Comparison of ENCODE assay signal across 20 cellular contexts in the genomic region with DNA sequence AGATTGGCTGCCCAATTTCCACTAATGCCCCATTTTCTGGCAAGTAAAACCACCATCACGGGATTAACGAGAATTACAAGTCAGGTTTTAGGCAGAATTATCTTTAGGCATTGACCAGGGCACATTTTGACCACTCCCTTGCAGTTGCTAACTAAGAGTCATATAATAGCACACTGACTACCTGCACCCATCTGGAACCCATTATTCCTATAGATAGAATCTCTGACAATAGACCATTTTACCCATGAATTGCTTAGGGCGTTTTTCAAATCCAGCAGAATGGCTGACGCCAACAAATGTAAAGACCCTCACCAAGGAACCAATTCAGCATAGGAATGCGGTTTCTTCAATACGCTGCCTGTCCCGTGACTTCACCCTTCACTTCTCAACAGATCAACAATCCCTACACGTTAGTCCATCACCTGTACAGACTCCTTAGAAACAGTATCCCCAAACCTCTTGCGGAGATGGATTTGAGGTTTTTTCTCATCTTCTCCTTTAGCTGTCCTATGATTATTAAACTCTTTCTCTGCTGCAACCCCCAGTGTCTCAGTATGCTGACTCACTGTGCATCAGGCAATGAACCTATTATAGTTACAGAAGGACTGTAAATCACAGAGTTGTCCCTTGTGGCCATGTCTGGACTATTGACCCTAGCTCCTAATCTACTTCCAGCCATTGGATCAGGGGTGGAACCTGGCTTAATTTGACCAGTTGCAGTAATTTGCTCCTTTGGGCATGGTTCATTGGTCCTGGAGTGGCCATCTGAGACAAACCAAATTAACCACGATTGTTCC.
A peak's percentile ranks its signal among the peaks of the same experiment; 100 is the strongest.
DNase-seq lines count a peak whose midpoint lies in the region; ATAC-seq, FAIRE-seq and TF ChIP-seq lines count a peak whose summit lies in the region.
"Had no signal": no experiment of that assay in that cellular context is flagged by ENCODE, and none has a peak within 500 bp of the region (broad histone marks: within the 10 kb centered on the region; RNA-seq: fewer than 3 reads in every experiment).

No MANE protein-coding gene starts in this region.

- H4K20me1 ChIP-seq in K562 (replicated peaks; ENCODE audit: control insufficient read depth, insufficient read depth, low read length): no peaks in the 10 kb centered on the region

- peaks cover 11% of the 10 kb centered on the region for H3K27me3 Mint-ChIP-seq in activated T-helper 1 cell treated with anti-CD3 and anti-CD28 coated beads, Interleukin-12 subunit alpha, Interleukin-12 subunit beta, Interleukin-2, Interleukin-4 antibody, amounts not matched to agents 30 ng/mL and 10 ng/mL and 1 ng/mL, durations not matched to agents 14 hours and 24 hours and 36 hours (ENCODE audit: insufficient read depth)

- no peaks in the 10 kb centered on the region for H3K9me3 Mint-ChIP-seq in activated T-helper 1 cell treated with anti-CD3 and anti-CD28 coated beads, Interleukin-12 subunit alpha, Interleukin-12 subunit beta, Interleukin-2, Interleukin-4 antibody, amounts not matched to agents 30 ng/mL and 10 ng/mL and 1 ng/mL, durations not matched to agents 14 hours and 24 hours and 36 hours

- CTCF ChIA-PET in K562 (lab: Yijun Ruan, JAX; ENCODE audit: low intra/inter-chr PET ratio): no interaction called here

- H3K9me3 ChIP-seq in K562 (replicated peaks; ENCODE audit: control insufficient read depth, insufficient read depth, low read depth, low read length): no peaks in the 10 kb centered on the region
- H3K9me3 ChIP-seq: Caco-2 had no signal

- no peaks in the 10 kb centered on the region for H3K27me3 ChIP-seq in K562 (ENCODE audit: control insufficient read depth in 2 of 2, insufficient read depth in 2 of 2, low read length in 2 of 2)

- POLR2A ChIA-PET in K562 (lab: Yijun Ruan, JAX): interaction anchor here (1.3 kb wide), 1 partner anchor 12 kb away, joined by 3 read pairs; no protein-coding TSS in a partner anchor

- in situ Hi-C loops in K562 (cut with MboI): no loop called here

- H3K36me3 Mint-ChIP-seq in activated T-helper 1 cell treated with anti-CD3 and anti-CD28 coated beads, Interleukin-12 subunit alpha, Interleukin-12 subunit beta, Interleukin-2, Interleukin-4 antibody, amounts not matched to agents 30 ng/mL and 10 ng/mL and 1 ng/mL, durations not matched to agents 14 hours and 24 hours and 36 hours (ENCODE audit: low read depth): peaks cover 8% of the 10 kb centered on the region
- H3K36me3 Mint-ChIP-seq: CD14-positive monocyte had no signal

- peak; percentile 44; the same call in 1 of the 2 replicates for TF ChIP-seq EP300 in K562 (IDR thresholded peaks at IDR 0.05; ENCODE audit: low read length)

- no peak for TF ChIP-seq CTCF in K562 (IDR thresholded peaks at IDR 0.05 in 2 of 3, conservative IDR thresholded peaks at IDR 0.05 in 1 of 3; ENCODE audit: insufficient read depth in 2 of 3, low read depth in 1 of 3, low read length in 3 of 3)

- H3K4me3 Mint-ChIP-seq in activated T-helper 1 cell treated with anti-CD3 and anti-CD28 coated beads, Interleukin-12 subunit alpha, Interleukin-12 subunit beta, Interleukin-2, Interleukin-4 antibody, amounts not matched to agents 30 ng/mL and 10 ng/mL and 1 ng/mL, durations not matched to agents 14 hours and 24 hours and 36 hours: no peak overlapping the region
- H3K4me3 Mint-ChIP-seq: CD14-positive monocyte had no signal

- peaks cover 0 to 11% of the 10 kb centered on the region in 2 experiments; a peak in 2 of 5 replicates for H3K4me1 ChIP-seq in K562 (replicated peaks in 1 of 2; ENCODE audit: control insufficient read depth in 2 of 2, insufficient read depth in 2 of 2, low read length in 2 of 2)
- H3K4me1 ChIP-seq: Caco-2 had no signal

- no peak overlapping the region for H3K9ac ChIP-seq in K562 (ENCODE audit: insufficient read depth in 1 of 2, low read depth in 2 of 2, low read length in 2 of 2)

- peak; percentile 86 for ATAC-seq in K562

- H3K36me3 ChIP-seq in K562 (ENCODE audit: control insufficient read depth, insufficient read depth, low read length): no peaks in the 10 kb centered on the region

- peak; percentile 78 for FAIRE-seq in K562 (lab: Jason Lieb, UNC)

- no peak for TF ChIP-seq RAD21 in K562 (CRISPR knock-in tag; conservative IDR thresholded peaks at IDR 0.05 in 1 of 2, IDR thresholded peaks at IDR 0.05 in 1 of 2)

- no peaks in the 10 kb centered on the region for H3K79me2 ChIP-seq in K562 (ENCODE audit: control insufficient read depth, insufficient read depth, low read length)

- H3K4me3 ChIP-seq in K562: no peak overlapping the region

- WGBS in K562 (ENCODE audit: insufficient coverage, low coverage, missing lambda C conversion rate): 52% methylated on average over 10 of the region's 10 CpGs

- peaks cover 31% of the 10 kb centered on the region for H3K4me1 Mint-ChIP-seq in activated T-helper 1 cell treated with anti-CD3 and anti-CD28 coated beads, Interleukin-12 subunit alpha, Interleukin-12 subunit beta, Interleukin-2, Interleukin-4 antibody, amounts not matched to agents 30 ng/mL and 10 ng/mL and 1 ng/mL, durations not matched to agents 14 hours and 24 hours and 36 hours (ENCODE audit: low read depth)

- no peak overlapping the region for H2AFZ ChIP-seq in K562 (ENCODE audit: low read depth, low read length)

- no peaks in the 10 kb centered on the region for H3K9me1 ChIP-seq in K562 (ENCODE audit: control insufficient read depth, insufficient read depth, low read length)

- DNase-seq in EH (ENCODE audit: low read depth) (peak; percentile 68), LHCN-M2 (ENCODE audit: low read depth) (peak; percentile 19), K562 (ENCODE audit: extremely low read depth in 1 of 4, low spot score in 3 of 4) (peak in 3 of 4 experiments; percentile 11 to 37 (median 34)), renal cortical epithelial cell (ENCODE audit: low read depth) (peak; percentile 17), posterior vena cava (ENCODE audit: low spot score) (no peak), DMS114 treated with DMSO at 0.1 percent for 48 hours (lab: John Stamatoyannopoulos, UW; ENCODE audit: unreplicated experiment) (no peak), NCI-H748 (lab: John Stamatoyannopoulos, UW; ENCODE audit: unreplicated experiment) (no peak)
- no peak for DNase-seq in activated T-helper 1 cell treated with anti-CD3 and anti-CD28 coated beads, Interleukin-12 subunit alpha, Interleukin-12 subunit beta, Interleukin-2, Interleukin-4 antibody, amounts not matched to agents 30 ng/mL and 10 ng/mL and 1 ng/mL, durations not matched to agents 14 hours and 24 hours and 36 hours (ENCODE audit: low spot score)
- DNase-seq: Caco-2; HCEC 1CT; KBM-7; NCI-H1092; NCI-H1694; NCI-H2107; NCI-H345; NCI-H526 treated with DMSO at 0.1 percent for 48 hours; NK-92 treated with Interleukin-12 subunit alpha and Interleukin-12 subunit beta, amount 100 ng/mL, for 24 hours; RPMI8226; SIG-M5 had no signal

- no peak overlapping the region for H3K27ac Mint-ChIP-seq in activated T-helper 1 cell treated with anti-CD3 and anti-CD28 coated beads, Interleukin-12 subunit alpha, Interleukin-12 subunit beta, Interleukin-2, Interleukin-4 antibody, amounts not matched to agents 30 ng/mL and 10 ng/mL and 1 ng/mL, durations not matched to agents 14 hours and 24 hours and 36 hours
- H3K27ac Mint-ChIP-seq: CD14-positive monocyte had no signal

- H3K27ac ChIP-seq in K562 (ENCODE audit: extremely low read depth, low read depth, low read length): no peak overlapping the region

- H3K4me2 ChIP-seq in K562 (ENCODE audit: insufficient read depth, low read length): no peak overlapping the region

- no TSS peak for BruUV-seq in K562 (replicated peaks; lab: Mats Ljungman, UMichigan)

- intact Hi-C loops in K562 (cut with micrococcal nuclease) (loop anchor here (10.0 kb wide), 1 partner anchor 446 kb away; no protein-coding TSS in a partner anchor), posterior vena cava (cut with DNase I) (no loop called here)
- intact Hi-C loops in activated T-helper 1 cell treated with anti-CD3 and anti-CD28 coated beads, Interleukin-12 subunit alpha, Interleukin-12 subunit beta, Interleukin-2, Interleukin-4 antibody, amounts not matched to agents 30 ng/mL and 10 ng/mL and 1 ng/mL, durations not matched to agents 14 hours and 24 hours and 36 hours (cut with micrococcal nuclease): no loop called here

- no peak for TF ChIP-seq POLR2A in K562 (conservative IDR thresholded peaks at IDR 0.05)

TF ChIP-seq in K562, 482 proteins besides CTCF, POLR2A, EP300 and RAD21 (continues in another document):
- TF ChIP-seq DACH1 (IDR thresholded peaks at IDR 0.05; ENCODE audit: partially characterized antibody): no peak
- TF ChIP-seq ZNF224 (CRISPR knock-in tag; IDR thresholded peaks at IDR 0.05): no peak
- peak; percentile 32; the same call in 1 of the 2 replicates for TF ChIP-seq SMARCA4 (IDR thresholded peaks at IDR 0.05)
- TF ChIP-seq SMARCA5 (IDR thresholded peaks at IDR 0.05): no peak
- TF ChIP-seq, protein P1, sequence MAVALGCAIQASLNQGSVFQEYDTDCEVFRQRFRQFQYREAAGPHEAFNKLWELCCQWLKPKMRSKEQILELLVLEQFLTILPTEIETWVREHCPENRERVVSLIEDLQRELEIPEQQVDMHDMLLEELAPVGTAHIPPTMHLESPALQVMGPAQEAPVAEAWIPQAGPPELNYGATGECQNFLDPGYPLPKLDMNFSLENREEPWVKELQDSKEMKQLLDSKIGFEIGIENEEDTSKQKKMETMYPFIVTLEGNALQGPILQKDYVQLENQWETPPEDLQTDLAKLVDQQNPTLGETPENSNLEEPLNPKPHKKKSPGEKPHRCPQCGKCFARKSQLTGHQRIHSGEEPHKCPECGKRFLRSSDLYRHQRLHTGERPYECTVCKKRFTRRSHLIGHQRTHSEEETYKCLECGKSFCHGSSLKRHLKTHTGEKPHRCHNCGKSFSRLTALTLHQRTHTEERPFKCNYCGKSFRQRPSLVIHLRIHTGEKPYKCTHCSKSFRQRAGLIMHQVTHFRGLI (CRISPR knock-in tag; IDR thresholded peaks at IDR 0.05): no peak
- TF ChIP-seq, protein P2, sequence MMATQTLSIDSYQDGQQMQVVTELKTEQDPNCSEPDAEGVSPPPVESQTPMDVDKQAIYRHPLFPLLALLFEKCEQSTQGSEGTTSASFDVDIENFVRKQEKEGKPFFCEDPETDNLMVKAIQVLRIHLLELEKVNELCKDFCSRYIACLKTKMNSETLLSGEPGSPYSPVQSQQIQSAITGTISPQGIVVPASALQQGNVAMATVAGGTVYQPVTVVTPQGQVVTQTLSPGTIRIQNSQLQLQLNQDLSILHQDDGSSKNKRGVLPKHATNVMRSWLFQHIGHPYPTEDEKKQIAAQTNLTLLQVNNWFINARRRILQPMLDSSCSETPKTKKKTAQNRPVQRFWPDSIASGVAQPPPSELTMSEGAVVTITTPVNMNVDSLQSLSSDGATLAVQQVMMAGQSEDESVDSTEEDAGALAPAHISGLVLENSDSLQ (IDR thresholded peaks at IDR 0.05): peak; percentile 90
- TF ChIP-seq MCM5 (IDR thresholded peaks at IDR 0.05; ENCODE audit: low read depth): no peak
- TF ChIP-seq ZNF699 (CRISPR knock-in tag; IDR thresholded peaks at IDR 0.05; ENCODE audit: insufficient replicate concordance): no peak
- no peak for TF ChIP-seq TFAM (CRISPR knock-in tag; conservative IDR thresholded peaks at IDR 0.05)
- TF ChIP-seq BDP1 (IDR thresholded peaks at IDR 0.05; ENCODE audit: insufficient read depth, insufficient read length): no peak
- TF ChIP-seq HSF4 (CRISPR knock-in tag; IDR thresholded peaks at IDR 0.05; ENCODE audit: borderline replicate concordance): no peak

Comparison
In these comparisons a context has a peak if more than half of its experiments do, and no peak if none do; other contexts are left out.
1. DNase-seq: peak in EH (single experiment), LHCN-M2 (single experiment), K562 (3 of 4) and renal cortical epithelial cell (single experiment); none in posterior vena cava (single experiment), DMS114 treated with DMSO at 0.1 percent for 48 hours (single experiment), NCI-H748 (single experiment) and activated T-helper 1 cell treated with anti-CD3 and anti-CD28 coated beads, Interleukin-12 subunit alpha, Interleukin-12 subunit beta, Interleukin-2, Interleukin-4 antibody, amounts not matched to agents 30 ng/mL and 10 ng/mL and 1 ng/mL, durations not matched to agents 14 hours and 24 hours and 36 hours (single experiment).